Comparison of ENCODE assay signal across 29 cellular contexts in genomic region chr15:27399236-27399635, GRCh38.
DNase-seq lines count a peak whose midpoint lies in the region; ATAC-seq and TF ChIP-seq lines count a peak whose summit lies in the region.
"Had no signal": no experiment of that assay in that cellular context is flagged by ENCODE, and none has a peak within 500 bp of the region (broad histone marks: within the 10 kb centered on the region; RNA-seq: fewer than 3 reads in every experiment).

No MANE protein-coding gene starts in this region.

- 68 to 73% methylated on average over 4 to 6 of the region's 6 CpGs for WGBS in endodermal cell (ENCODE audit: insufficient coverage in 1 of 2, insufficient read length in 1 of 2), 2 experiments
- WGBS in thyroid gland, 2 donors, result 69 to 79% methylated on average over 6 of the region's 6 CpGs

- peak; percentile 74 for DNase-seq in DMS 273 (lab: John Stamatoyannopoulos, UW; ENCODE audit: unreplicated experiment)
- DNase-seq in H7, result peak; percentile 13
- peak; percentile 47 to 55 for DNase-seq in NCI-H524 (lab: John Stamatoyannopoulos, UW)
- no peak for DNase-seq in endodermal cell
- DNase-seq in thyroid gland, result no peak
- DNase-seq: activated CD4-positive, alpha-beta T cell treated with anti-CD3 and anti-CD28 coated beads for 36 hours; activated effector memory CD4-positive, alpha-beta T cell treated with anti-CD3 and anti-CD28 coated beads, Interleukin-2, amount 50 U/mL, for 16 hours; activated naive CD8-positive, alpha-beta T cell treated with anti-CD3 and anti-CD28 coated beads for 36 hours; activated T-cell treated with anti-CD3 and anti-CD28 coated beads for 4 hours; immature natural killer cell; left colon; mesenchymal stem cell; NCI-H1092 treated with DMSO at 0.1 percent for 48 hours; PC-9; psoas muscle; sigmoid colon; stimulated activated CD4-positive, alpha-beta T cell treated with anti-CD3 and anti-CD28 coated beads, Interleukin-4, amount 100 ng/mL, for 4 hours; T-helper 2 cell had no signal

- H3K36me3 Mint-ChIP-seq in endodermal cell (ENCODE audit: low read depth), result no peaks in the 10 kb centered on the region
- H3K36me3 Mint-ChIP-seq: activated naive CD8-positive, alpha-beta T cell treated with anti-CD3 and anti-CD28 coated beads for 36 hours; immature natural killer cell; stimulated activated memory B cell treated with anti-CD40 and anti-IgM and Interleukin-4, amounts not matched to agents 10 μg/mL and 1 μg/mL and 100 μg/mL, for 72 hours had no signal

- no peak for TF ChIP-seq CTCF in endodermal cell (conservative IDR thresholded peaks at IDR 0.05)
- no peak for TF ChIP-seq CTCF in thyroid gland (IDR thresholded peaks at IDR 0.05)

- no peaks in the 10 kb centered on the region for H3K36me3 ChIP-seq in H7 (replicated peaks; ENCODE audit: control insufficient read depth, insufficient read depth, low read length)
- no peaks in the 10 kb centered on the region for H3K36me3 ChIP-seq in endodermal cell (ENCODE audit: control insufficient read depth, insufficient read depth, low read length)
- H3K36me3 ChIP-seq in thyroid gland, result no peaks in the 10 kb centered on the region
- H3K36me3 ChIP-seq: ascending aorta; BLaER1 treated with 17β-estradiol and CSF1 and Interleukin-3, amounts not matched to agents 10 nM and 100 nM; sigmoid colon; suprapubic skin had no signal

- no peak overlapping the region for H3K4me3 Mint-ChIP-seq in endodermal cell
- H3K4me3 Mint-ChIP-seq: activated CD4-positive, alpha-beta T cell treated with anti-CD3 and anti-CD28 coated beads for 36 hours; activated naive CD8-positive, alpha-beta T cell treated with anti-CD3 and anti-CD28 coated beads for 36 hours; central memory CD8-positive, alpha-beta T cell; dendritic cell treated with granulocyte-macrophage colony-stimulating factor and Interleukin-4, amounts not matched to agents 40 ng/mL and 50 ng/mL, for 4 days; immature natural killer cell; stimulated activated memory B cell treated with anti-CD40 and anti-IgM and Interleukin-4, amounts not matched to agents 10 μg/mL and 1 μg/mL and 100 μg/mL, for 72 hours had no signal

- no peaks in the 10 kb centered on the region for H3K27me3 ChIP-seq in H7 (ENCODE audit: control insufficient read depth, insufficient read depth, low read length)
- H3K27me3 ChIP-seq in endodermal cell (ENCODE audit: control insufficient read depth, insufficient read depth, low read length, poor library complexity, severe bottlenecking), result no peaks in the 10 kb centered on the region
- no peaks in the 10 kb centered on the region for H3K27me3 ChIP-seq in thyroid gland
- H3K27me3 ChIP-seq: ascending aorta; BLaER1 treated with 17β-estradiol and CSF1 and Interleukin-3, amounts not matched to agents 10 nM and 100 nM; hepatocyte; sigmoid colon; suprapubic skin had no signal

- no peaks in the 10 kb centered on the region for H3K27me3 Mint-ChIP-seq in endodermal cell (ENCODE audit: insufficient read depth)
- H3K27me3 Mint-ChIP-seq: activated CD4-positive, alpha-beta T cell treated with anti-CD3 and anti-CD28 coated beads for 36 hours; activated naive CD8-positive, alpha-beta T cell treated with anti-CD3 and anti-CD28 coated beads for 36 hours; central memory CD8-positive, alpha-beta T cell; dendritic cell treated with granulocyte-macrophage colony-stimulating factor and Interleukin-4, amounts not matched to agents 40 ng/mL and 50 ng/mL, for 4 days; stimulated activated memory B cell treated with anti-CD40 and anti-IgM and Interleukin-4, amounts not matched to agents 10 μg/mL and 1 μg/mL and 100 μg/mL, for 72 hours had no signal

- H3K27ac ChIP-seq in endodermal cell (ENCODE audit: low read depth, low read length), result peak overlapping the region; percentile 87
- no peak overlapping the region for H3K27ac ChIP-seq in thyroid gland
- H3K27ac ChIP-seq: ascending aorta; BLaER1 treated with 17β-estradiol and CSF1 and Interleukin-3, amounts not matched to agents 10 nM and 100 nM; hepatocyte; PC-9; psoas muscle; sigmoid colon; suprapubic skin had no signal

- no peaks in the 10 kb centered on the region for H3K4me1 ChIP-seq in endodermal cell (ENCODE audit: control insufficient read depth, insufficient read depth, low read length)
- no peaks in the 10 kb centered on the region for H3K4me1 ChIP-seq in thyroid gland
- H3K4me1 ChIP-seq: ascending aorta; BLaER1 treated with 17β-estradiol and CSF1 and Interleukin-3, amounts not matched to agents 10 nM and 100 nM; psoas muscle; sigmoid colon; suprapubic skin had no signal

- intact Hi-C loops in thyroid gland (cut with DNase I), result no loop called here

- ATAC-seq in HG03108 (IDR thresholded peaks at IDR 0.05; ENCODE audit: unreplicated experiment), result no peak
- no peak for ATAC-seq in HG02938 (IDR thresholded peaks at IDR 0.05; ENCODE audit: unreplicated experiment)
- no peak for ATAC-seq in HG03442 (IDR thresholded peaks at IDR 0.05; ENCODE audit: unreplicated experiment)
- ATAC-seq: activated CD4-positive, alpha-beta T cell treated with anti-CD3 and anti-CD28 coated beads for 36 hours; left colon; psoas muscle; Right ventricle myocardium inferior; stimulated activated memory B cell treated with anti-CD40 and anti-IgM and Interleukin-4, amounts not matched to agents 10 μg/mL and 1 μg/mL and 100 μg/mL, for 72 hours had no signal

- H3K9me3 ChIP-seq in endodermal cell (ENCODE audit: control insufficient read depth, low read length) (no peaks in the 10 kb centered on the region), thyroid gland (no peaks in the 10 kb centered on the region)
- H3K9me3 ChIP-seq: ascending aorta; BLaER1 treated with 17β-estradiol and CSF1 and Interleukin-3, amounts not matched to agents 10 nM and 100 nM; psoas muscle; suprapubic skin had no signal

- H3K4me1 Mint-ChIP-seq in endodermal cell, result no peaks in the 10 kb centered on the region
- H3K4me1 Mint-ChIP-seq: activated CD4-positive, alpha-beta T cell treated with anti-CD3 and anti-CD28 coated beads for 36 hours; activated naive CD8-positive, alpha-beta T cell treated with anti-CD3 and anti-CD28 coated beads for 36 hours; central memory CD8-positive, alpha-beta T cell; immature natural killer cell; stimulated activated memory B cell treated with anti-CD40 and anti-IgM and Interleukin-4, amounts not matched to agents 10 μg/mL and 1 μg/mL and 100 μg/mL, for 72 hours had no signal

- no peak overlapping the region for H3K4me3 ChIP-seq in H7 (ENCODE audit: insufficient read depth, low read depth, low read length)
- no peak overlapping the region for H3K4me3 ChIP-seq in endodermal cell (ENCODE audit: low read length)
- no peak overlapping the region for H3K4me3 ChIP-seq in thyroid gland (replicated peaks in 1 of 3)
- H3K4me3 ChIP-seq: ascending aorta; BLaER1 treated with 17β-estradiol and CSF1 and Interleukin-3, amounts not matched to agents 10 nM and 100 nM; hepatocyte; PC-9; psoas muscle; sigmoid colon; suprapubic skin had no signal

- H3K9me3 Mint-ChIP-seq in endodermal cell, result peaks cover 1% of the 10 kb centered on the region

- no peak overlapping the region for H3K9ac ChIP-seq in endodermal cell (ENCODE audit: extremely low read depth, low read length, poor library complexity, severe bottlenecking)
- H3K9ac ChIP-seq: BLaER1 treated with 17β-estradiol and CSF1 and Interleukin-3, amounts not matched to agents 10 nM and 100 nM had no signal

- no peak for TF ChIP-seq POLR2A in thyroid gland (IDR thresholded peaks at IDR 0.05)

- no peak overlapping the region for H3K27ac Mint-ChIP-seq in endodermal cell
- H3K27ac Mint-ChIP-seq: activated CD4-positive, alpha-beta T cell treated with anti-CD3 and anti-CD28 coated beads for 36 hours; activated naive CD8-positive, alpha-beta T cell treated with anti-CD3 and anti-CD28 coated beads for 36 hours; dendritic cell treated with granulocyte-macrophage colony-stimulating factor and Interleukin-4, amounts not matched to agents 40 ng/mL and 50 ng/mL, for 4 days; immature natural killer cell; stimulated activated memory B cell treated with anti-CD40 and anti-IgM and Interleukin-4, amounts not matched to agents 10 μg/mL and 1 μg/mL and 100 μg/mL, for 72 hours had no signal

Comparison
In these comparisons a context has a peak if more than half of its experiments do, and no peak if none do; other contexts are left out.
1. DNase-seq: peak in DMS 273 (single experiment), H7 (single experiment) and NCI-H524 (2 of 2); none in endodermal cell (single experiment) and thyroid gland (0 of 2).